ENCODE assay signal across 8 cellular contexts in the genomic region with DNA sequence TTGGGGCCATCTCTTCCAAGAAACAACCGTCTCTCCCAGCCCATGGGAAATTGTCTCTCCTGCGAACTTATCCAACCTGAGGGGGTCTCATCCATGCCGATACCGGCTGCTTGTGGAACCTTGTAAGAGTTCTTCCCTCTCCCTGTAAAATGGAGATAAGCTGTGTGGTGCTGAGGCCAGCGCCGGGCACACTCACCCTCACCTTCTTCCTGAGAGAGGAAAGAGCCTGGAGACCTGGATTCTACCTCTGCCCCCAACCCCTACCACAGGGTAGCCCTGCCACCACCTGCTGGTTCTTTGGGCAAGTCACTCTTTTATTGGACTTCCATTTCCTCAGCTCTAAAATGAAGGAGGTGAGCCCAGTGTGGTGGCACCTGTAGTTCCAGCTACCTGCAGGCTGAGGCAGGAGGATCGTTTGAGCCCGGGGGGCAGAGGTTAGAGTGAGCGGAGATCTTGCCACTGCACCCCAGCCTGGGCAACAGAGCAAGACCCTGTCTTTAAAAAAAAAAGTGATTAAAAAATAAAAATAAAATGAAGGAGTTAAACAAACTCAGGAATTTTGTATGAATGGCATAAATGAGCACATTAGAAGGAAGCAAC. TPM values are rescaled to one million over a fixed set of nuclear protein-coding genes. Genes with fewer than 3 reads are reported as not detected.
DNase-seq lines count a peak whose midpoint lies in the region; ATAC-seq lines count a peak whose summit lies in the region.

No MANE protein-coding gene starts in this region.

- CTCF ChIA-PET in activated CD4-positive, alpha-beta T cell treated with anti-CD3 and anti-CD28 coated beads for 36 hours (lab: Charles Lee) = interaction anchor here (1.4 kb wide), 1 partner anchor 159 kb away, joined by 4 read pairs; no protein-coding TSS in a partner anchor

- H3K27me3 Mint-ChIP-seq in activated CD4-positive, alpha-beta T cell treated with anti-CD3 and anti-CD28 coated beads for 36 hours = peaks cover 3% of the 10 kb centered on the region

- ATAC-seq in activated CD4-positive, alpha-beta T cell treated with anti-CD3 and anti-CD28 coated beads for 36 hours = no peak
- ATAC-seq in activated naive CD4-positive, alpha-beta T cell treated with anti-CD3 and anti-CD28 coated beads, Interleukin-2, amount 50 U/mL, for 72 hours = no peak
- ATAC-seq in left lobe of liver = no peak

- H3K27me3 ChIP-seq in iPS-18a (ENCODE audit: control insufficient read depth, insufficient read depth, low read length) (peaks cover 32% of the 10 kb centered on the region), stomach smooth muscle (ENCODE audit: control insufficient read depth in 1 of 2, insufficient read depth in 2 of 2, low read length in 2 of 2) (no peaks in the 10 kb centered on the region)

- intact Hi-C loops in activated CD4-positive, alpha-beta T cell treated with anti-CD3 and anti-CD28 coated beads for 36 hours (cut with DNase I, micrococcal nuclease) = loop anchor here (2.0 to 5.0 kb wide), 2 partner anchors 37 to 117 kb away; partner anchors contain the start of genes PSAP (in 1 of the 2) and VSIR (in 1 of the 2)

- H3K27ac ChIP-seq in iPS-18a (ENCODE audit: low read length) = no peak overlapping the region
- H3K27ac ChIP-seq in stomach smooth muscle (ENCODE audit: low read length) = peak overlapping the region; percentile 91

- peaks cover 11% of the 10 kb centered on the region for H3K4me1 Mint-ChIP-seq in activated CD4-positive, alpha-beta T cell treated with anti-CD3 and anti-CD28 coated beads for 36 hours

- H3K36me3 ChIP-seq in iPS-18a (ENCODE audit: control insufficient read depth, low read depth, low read length) (no peaks in the 10 kb centered on the region), stomach smooth muscle (ENCODE audit: control insufficient read depth in 2 of 2, insufficient read depth in 2 of 2, low read length in 2 of 2) (no peaks in the 10 kb centered on the region)

- H3K9ac ChIP-seq in iPS-18a (ENCODE audit: low read length) = no peak overlapping the region
- peak overlapping the region; percentile 71 to 91 for H3K9ac ChIP-seq in stomach smooth muscle (ENCODE audit: low read length in 2 of 2)

- no peaks in the 10 kb centered on the region for H3K9me3 ChIP-seq in iPS-18a (ENCODE audit: control insufficient read depth, low read depth, low read length)
- no peaks in the 10 kb centered on the region for H3K9me3 ChIP-seq in stomach smooth muscle (ENCODE audit: control insufficient read depth in 2 of 2, low read length in 2 of 2)

- no peaks in the 10 kb centered on the region for H3K36me3 Mint-ChIP-seq in activated CD4-positive, alpha-beta T cell treated with anti-CD3 and anti-CD28 coated beads for 36 hours (ENCODE audit: low read depth)
- H3K36me3 Mint-ChIP-seq in activated naive CD4-positive, alpha-beta T cell treated with anti-CD3 and anti-CD28 coated beads, Interleukin-2, amount 50 U/mL, for 72 hours = no peaks in the 10 kb centered on the region

- H3K4me1 ChIP-seq in iPS-18a (ENCODE audit: control insufficient read depth, low read depth, low read length) = peaks cover 3% of the 10 kb centered on the region
- peaks cover 10% of the 10 kb centered on the region for H3K4me1 ChIP-seq in stomach smooth muscle (ENCODE audit: control insufficient read depth, insufficient read depth, low read length)

- peak overlapping the region; percentile 55 for H3K4me3 ChIP-seq in iPS-18a (ENCODE audit: low read length)
- H3K4me3 ChIP-seq in stomach smooth muscle (ENCODE audit: low read length in 2 of 2) = peak overlapping the region; percentile 78 to 91

- peak overlapping the region; percentile 72 for H3K27ac Mint-ChIP-seq in activated CD4-positive, alpha-beta T cell treated with anti-CD3 and anti-CD28 coated beads for 36 hours
- peak overlapping the region; percentile 61 to 94 for H3K27ac Mint-ChIP-seq in activated naive CD4-positive, alpha-beta T cell treated with anti-CD3 and anti-CD28 coated beads, Interleukin-2, amount 50 U/mL, for 72 hours

- no peaks in the 10 kb centered on the region for H3K9me3 Mint-ChIP-seq in activated CD4-positive, alpha-beta T cell treated with anti-CD3 and anti-CD28 coated beads for 36 hours (ENCODE audit: low read depth)
- H3K9me3 Mint-ChIP-seq in activated naive CD4-positive, alpha-beta T cell treated with anti-CD3 and anti-CD28 coated beads, Interleukin-2, amount 50 U/mL, for 72 hours = no peaks in the 10 kb centered on the region

- POLR2A ChIA-PET in activated CD4-positive, alpha-beta T cell treated with anti-CD3 and anti-CD28 coated beads for 36 hours (lab: Charles Lee) = no interaction called here

- DNase-seq in activated CD4-positive, alpha-beta T cell treated with anti-CD3 and anti-CD28 coated beads for 36 hours = no peak
- no peak for DNase-seq in activated CD4-positive, alpha-beta T cell treated with anti-CD3 and anti-CD28 coated beads, Interleukin-2, amount 50 U/mL, for 48 hours
- no peak for DNase-seq in activated naive CD4-positive, alpha-beta T cell treated with anti-CD3 and anti-CD28 coated beads, Interleukin-2, amount 50 U/mL, for 72 hours (ENCODE audit: low spot score in 2 of 2)
- no peak for DNase-seq in NOMO-1 (lab: John Stamatoyannopoulos, UW; ENCODE audit: unreplicated experiment in 2 of 2)
- no peak for DNase-seq in left lobe of liver (ENCODE audit: low spot score)
- no peak for DNase-seq in NK-92 treated with Interleukin-12 subunit alpha and Interleukin-12 subunit beta, amount 100 ng/mL, for 24 hours (lab: John Stamatoyannopoulos, UW)

- H3K4me3 Mint-ChIP-seq in activated CD4-positive, alpha-beta T cell treated with anti-CD3 and anti-CD28 coated beads for 36 hours = peak overlapping the region; percentile 76

RNA-seq across cellular contexts. Expression of gene PSAP, which starts 38.4 kb away (rescaled TPM):
- total RNA-seq in activated CD4-positive, alpha-beta T cell treated with anti-CD3 and anti-CD28 coated beads for 36 hours = 100 to 1,000 TPM; 100 to 109 TPM
- total RNA-seq in activated naive CD4-positive, alpha-beta T cell treated with anti-CD3 and anti-CD28 coated beads, Interleukin-2, amount 50 U/mL, for 72 hours = 100 to 1,000 TPM; 128 to 165 TPM
- 525 TPM for total RNA-seq in left lobe of liver
